Comparison of ENCODE assay signal across 15 cellular contexts in the genomic region with DNA sequence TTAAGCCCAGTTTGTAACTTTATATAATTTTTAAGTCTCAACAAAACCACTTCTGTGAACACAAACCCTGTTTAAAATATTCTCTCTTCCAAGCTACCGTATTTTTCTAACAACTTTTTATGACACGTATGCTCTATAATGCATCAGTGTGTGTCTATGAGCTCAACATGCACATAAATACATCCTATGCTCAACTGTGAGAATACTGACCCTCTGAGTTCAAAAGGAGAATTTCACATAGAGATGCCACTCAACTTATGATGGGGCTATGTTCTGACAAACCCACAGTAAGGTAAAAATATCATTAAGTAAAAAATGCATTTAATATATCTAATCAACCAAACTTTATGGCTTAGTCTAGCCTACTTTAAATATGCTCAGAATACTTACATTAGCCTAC.
DNase-seq lines count a peak whose midpoint lies in the region; ATAC-seq and TF ChIP-seq lines count a peak whose summit lies in the region.
"Had no signal": no experiment of that assay in that cellular context is flagged by ENCODE, and none has a peak within 500 bp of the region (broad histone marks: within the 10 kb centered on the region; RNA-seq: fewer than 3 reads in every experiment).

No MANE protein-coding gene starts in this region.

- H3K4me1 ChIP-seq in A673 (ENCODE audit: insufficient read depth, low read length, poor library complexity, severe bottlenecking) (no peaks in the 10 kb centered on the region), hepatocyte (ENCODE audit: insufficient read depth) (no peaks in the 10 kb centered on the region)
- H3K4me1 ChIP-seq: right lobe of liver had no signal

- H4K20me1 ChIP-seq in hepatocyte (ENCODE audit: insufficient read depth, poor library complexity, severe bottlenecking): no peaks in the 10 kb centered on the region

- H3K4me2 ChIP-seq in hepatocyte: no peak overlapping the region

- no peak overlapping the region for H3K4me3 Mint-ChIP-seq in stimulated activated naive CD8-positive, alpha-beta T cell treated with anti-CD3 and anti-CD28 coated beads, Interleukin-15, amount 100 ng/mL, for 72 hours
- H3K4me3 Mint-ChIP-seq: activated CD4-positive, alpha-beta T cell treated with anti-CD3 and anti-CD28 coated beads, Interleukin-2, amount 10 ng/mL, durations not matched to agents 7 days and 5 days; activated T-cell treated with anti-CD3 and anti-CD28 coated beads, Interleukin-2, amount 50 U/mL, for 72 hours had no signal

- no peaks in the 10 kb centered on the region for H3K79me2 ChIP-seq in hepatocyte

- intact Hi-C loops in A673 (cut with micrococcal nuclease; ENCODE audit: unreplicated experiment): loop anchor here (10.0 kb wide), 1 partner anchor 306 kb away; no protein-coding TSS in a partner anchor
- intact Hi-C loops in left cardiac atrium (cut with DNase I): no loop called here

- H3K4me3 ChIP-seq in A673 (ENCODE audit: low read depth, low read length, poor library complexity, severe bottlenecking): no peak overlapping the region
- H3K4me3 ChIP-seq in hepatocyte: no peak overlapping the region
- H3K4me3 ChIP-seq: right lobe of liver had no signal

- H3K27ac Mint-ChIP-seq in stimulated activated naive CD8-positive, alpha-beta T cell treated with anti-CD3 and anti-CD28 coated beads, Interleukin-15, amount 100 ng/mL, for 72 hours: no peak overlapping the region
- H3K27ac Mint-ChIP-seq: activated CD4-positive, alpha-beta T cell treated with anti-CD3 and anti-CD28 coated beads, Interleukin-2, amount 10 ng/mL, durations not matched to agents 7 days and 5 days; activated T-cell treated with anti-CD3 and anti-CD28 coated beads, Interleukin-2, amount 50 U/mL, for 72 hours had no signal

- H3K27ac ChIP-seq in A673 (ENCODE audit: low read depth, low read length, poor library complexity, severe bottlenecking) (no peak overlapping the region), hepatocyte (no peak overlapping the region)
- H3K27ac ChIP-seq: dorsolateral prefrontal cortex, right lobe of liver had no signal

- CTCF ChIA-PET in A673 (lab: Charles Lee): no interaction called here

- DNase-seq in A673 (ENCODE audit: low spot score) (peak; percentile 2), NCI-H345 (lab: John Stamatoyannopoulos, UW) (peak; percentile 53), hepatocyte (ENCODE audit: low spot score) (peak; percentile 3), left cardiac atrium (no peak), hippocampal formation (lab: John Stamatoyannopoulos, UW) (no peak)
- no peak for DNase-seq in stimulated activated naive CD8-positive, alpha-beta T cell treated with anti-CD3 and anti-CD28 coated beads, Interleukin-15, amount 100 ng/mL, for 72 hours
- DNase-seq: activated CD4-positive, alpha-beta T cell treated with anti-CD3 and anti-CD28 coated beads, Interleukin-2, amount 10 ng/mL, durations not matched to agents 7 days and 5 days; activated T-cell treated with anti-CD3 and anti-CD28 coated beads, Interleukin-2, amount 50 U/mL, for 72 hours; dorsolateral prefrontal cortex; IMR-90; NCI-H2171 treated with DMSO at 0.1 percent for 48 hours; right lobe of liver; stimulated activated naive CD8-positive, alpha-beta T cell treated with anti-CD3 and anti-CD28 coated beads, Interleukin-15, Interleukin-2, amounts not matched to agents 100 U/mL and 50 U/mL, for 24 hours had no signal

- no peaks in the 10 kb centered on the region for H3K27me3 Mint-ChIP-seq in stimulated activated naive CD8-positive, alpha-beta T cell treated with anti-CD3 and anti-CD28 coated beads, Interleukin-15, amount 100 ng/mL, for 72 hours
- H3K27me3 Mint-ChIP-seq: activated CD4-positive, alpha-beta T cell treated with anti-CD3 and anti-CD28 coated beads, Interleukin-2, amount 10 ng/mL, durations not matched to agents 7 days and 5 days had no signal

- ATAC-seq in GM19324 (IDR thresholded peaks at IDR 0.05; ENCODE audit: low FRiP score, unreplicated experiment) (peak; percentile 73), left cardiac atrium (no peak), GM18873 (IDR thresholded peaks at IDR 0.05; ENCODE audit: low FRiP score, unreplicated experiment) (no peak)
- ATAC-seq in stimulated activated naive CD8-positive, alpha-beta T cell treated with anti-CD3 and anti-CD28 coated beads, Interleukin-15, amount 100 ng/mL, for 72 hours: no peak
- ATAC-seq: activated T-cell treated with anti-CD3 and anti-CD28 coated beads, Interleukin-2, amount 50 U/mL, for 72 hours; right lobe of liver; stimulated activated naive CD8-positive, alpha-beta T cell treated with anti-CD3 and anti-CD28 coated beads, Interleukin-15, Interleukin-2, amounts not matched to agents 100 U/mL and 50 U/mL, for 24 hours had no signal

- no peaks in the 10 kb centered on the region for H3K9me2 ChIP-seq in hepatocyte (replicated peaks; ENCODE audit: insufficient read depth)

- H3K9me3 ChIP-seq in A673 (ENCODE audit: low read depth, low read length, poor library complexity, severe bottlenecking) (no peaks in the 10 kb centered on the region), hepatocyte (ENCODE audit: low read depth) (no peaks in the 10 kb centered on the region)
- H3K9me3 ChIP-seq: right lobe of liver had no signal

- H2AFZ ChIP-seq in hepatocyte: no peak overlapping the region

- no peaks in the 10 kb centered on the region for H3K27me3 ChIP-seq in A673 (replicated peaks; ENCODE audit: insufficient read depth, low read depth, low read length, poor library complexity)
- no peaks in the 10 kb centered on the region for H3K27me3 ChIP-seq in hepatocyte
- H3K27me3 ChIP-seq: dorsolateral prefrontal cortex, right lobe of liver had no signal

- WGBS in hepatocyte (ENCODE audit: low lambda C conversion rate, missing lambda C conversion rate): 83% methylated on average over 2 of the region's 2 CpGs

- POLR2A ChIA-PET in A673 (lab: Charles Lee; ENCODE audit: low non-redundant PET): no interaction called here

- H3K4me1 Mint-ChIP-seq in stimulated activated naive CD8-positive, alpha-beta T cell treated with anti-CD3 and anti-CD28 coated beads, Interleukin-15, amount 100 ng/mL, for 72 hours: no peaks in the 10 kb centered on the region
- H3K4me1 Mint-ChIP-seq: activated CD4-positive, alpha-beta T cell treated with anti-CD3 and anti-CD28 coated beads, Interleukin-2, amount 10 ng/mL, durations not matched to agents 7 days and 5 days had no signal

- no TSS peak for BruUV-seq in A673 (replicated peaks; lab: Mats Ljungman, UMichigan)

- TF ChIP-seq CTCF in A673 (conservative IDR thresholded peaks at IDR 0.05; ENCODE audit: low read depth, low read length): 0 out of 2 replicates have a peak, but pooled peaks have one; percentile 12
- TF ChIP-seq CTCF in hepatocyte (IDR thresholded peaks at IDR 0.05; ENCODE audit: poor library complexity): peak; percentile 21

- no peaks in the 10 kb centered on the region for H3K36me3 ChIP-seq in A673 (ENCODE audit: insufficient read depth, low read length, poor library complexity, severe bottlenecking)
- H3K36me3 ChIP-seq in hepatocyte (replicated peaks; ENCODE audit: insufficient read depth, low read depth): no peaks in the 10 kb centered on the region
- H3K36me3 ChIP-seq: right lobe of liver had no signal

- H3K9me3 Mint-ChIP-seq in stimulated activated naive CD8-positive, alpha-beta T cell treated with anti-CD3 and anti-CD28 coated beads, Interleukin-15, amount 100 ng/mL, for 72 hours: peaks cover 6 to 12% of the 10 kb centered on the region in 2 donors

Comparison
In these comparisons a context has a peak if more than half of its experiments do, and no peak if none do; other contexts are left out.
1. DNase-seq: peak in A673 (single experiment), NCI-H345 (single experiment) and hepatocyte (single experiment); none in stimulated activated naive CD8-positive, alpha-beta T cell treated with anti-CD3 and anti-CD28 coated beads, Interleukin-15, amount 100 ng/mL, for 72 hours (0 of 2), left cardiac atrium (single experiment) and hippocampal formation (0 of 2).